9 cellular contexts compared by ENCODE assay signal in genomic region chr7:79282051-79282694, GRCh38.
A peak's percentile ranks its signal among the peaks of the same experiment; 100 is the strongest.
DNase-seq lines count a peak whose midpoint lies in the region; ATAC-seq, FAIRE-seq and TF ChIP-seq lines count a peak whose summit lies in the region.
"Had no signal": no experiment of that assay in that cellular context is flagged by ENCODE, and none has a peak within 500 bp of the region (broad histone marks: within the 10 kb centered on the region; RNA-seq: fewer than 3 reads in every experiment).

No MANE protein-coding gene starts in this region.

- ATAC-seq in pancreas (peak in 3 of 4 donors; percentile 53 to 71 (median 59)), GM21367 (IDR thresholded peaks at IDR 0.05; ENCODE audit: unreplicated experiment) (no peak), HG03135 (IDR thresholded peaks at IDR 0.05; ENCODE audit: unreplicated experiment) (no peak)

- 13 to 15% methylated on average over 7 of the region's 7 CpGs for WGBS in pancreas, 2 donors

- no peaks in the 10 kb centered on the region for H3K4me1 Mint-ChIP-seq in T-helper 2 cell treated with Interferon-gamma antibody and Interleukin-4, amounts not matched to agents 5 μg/mL and 100 μg/mL, for 36 hours (ENCODE audit: low read depth)

- FAIRE-seq in pancreas (lab: Jason Lieb, UNC), result peak; percentile 68

- DNase-seq in GM04503 (ENCODE audit: low read depth), result peak; percentile 38
- DNase-seq in NOMO-1 treated with DMSO at 0.1 percent for 48 hours (lab: John Stamatoyannopoulos, UW; ENCODE audit: unreplicated experiment), result peak; percentile 36
- no peak for DNase-seq in epithelial cell of proximal tubule (ENCODE audit: low read depth)
- DNase-seq in pancreas, result no peak
- no peak for DNase-seq in GM10266 (ENCODE audit: extremely low spot score)
- no peak for DNase-seq in T-helper 2 cell treated with Interferon-gamma antibody and Interleukin-4, amounts not matched to agents 5 μg/mL and 100 μg/mL, for 36 hours (ENCODE audit: low spot score)

- intact Hi-C loops in pancreas (cut with DNase I), result no loop called here

- no peaks in the 10 kb centered on the region for H3K36me3 Mint-ChIP-seq in T-helper 2 cell treated with Interferon-gamma antibody and Interleukin-4, amounts not matched to agents 5 μg/mL and 100 μg/mL, for 36 hours (ENCODE audit: low read depth)

- H3K4me3 ChIP-seq in epithelial cell of proximal tubule (ENCODE audit: low read depth, low read length) (peak overlapping the region; percentile 0), pancreas (no peak overlapping the region)

- no peak overlapping the region for H3K27ac Mint-ChIP-seq in T-helper 2 cell treated with Interferon-gamma antibody and Interleukin-4, amounts not matched to agents 5 μg/mL and 100 μg/mL, for 36 hours

- H3K4me3 Mint-ChIP-seq in T-helper 2 cell treated with Interferon-gamma antibody and Interleukin-4, amounts not matched to agents 5 μg/mL and 100 μg/mL, for 36 hours, result no peak overlapping the region

- H3K9me3 Mint-ChIP-seq in T-helper 2 cell treated with Interferon-gamma antibody and Interleukin-4, amounts not matched to agents 5 μg/mL and 100 μg/mL, for 36 hours, result no peaks in the 10 kb centered on the region

- no peaks in the 10 kb centered on the region for H3K27me3 Mint-ChIP-seq in T-helper 2 cell treated with Interferon-gamma antibody and Interleukin-4, amounts not matched to agents 5 μg/mL and 100 μg/mL, for 36 hours (ENCODE audit: low read depth)

- TF ChIP-seq CTCF in epithelial cell of proximal tubule (conservative IDR thresholded peaks at IDR 0.05; ENCODE audit: low read depth, low read length) (peak; percentile 57), pancreas (IDR thresholded peaks at IDR 0.05) (no peak), GM10266 (IDR thresholded peaks at IDR 0.05; ENCODE audit: control insufficient read depth, insufficient read depth, low read depth, missing control alignments) (no peak)

- H3K27me3 ChIP-seq in pancreas, result no peaks in the 10 kb centered on the region

- H3K4me1 ChIP-seq in pancreas, result no peaks in the 10 kb centered on the region

- H3K36me3 ChIP-seq in pancreas, result no peaks in the 10 kb centered on the region

- no peak overlapping the region for H3K27ac ChIP-seq in pancreas
- H3K27ac ChIP-seq: HL-60 had no signal

- no peaks in the 10 kb centered on the region for H3K9me3 ChIP-seq in pancreas

Comparison
In these comparisons a context has a peak if more than half of its experiments do, and no peak if none do; other contexts are left out.
1. DNase-seq: peak in GM04503 (single experiment) and NOMO-1 treated with DMSO at 0.1 percent for 48 hours (single experiment); none in epithelial cell of proximal tubule (single experiment), pancreas (0 of 6), GM10266 (single experiment) and T-helper 2 cell treated with Interferon-gamma antibody and Interleukin-4, amounts not matched to agents 5 μg/mL and 100 μg/mL, for 36 hours (single experiment).
2. ATAC-seq: peak in pancreas (3 of 4); none in GM21367 (single experiment) and HG03135 (single experiment).